Comparison of ENCODE assay signal across 10 cellular contexts in genomic region chr11:15852179-15852578, GRCh38.
DNase-seq lines count a peak whose midpoint lies in the region; ATAC-seq, FAIRE-seq and TF ChIP-seq lines count a peak whose summit lies in the region.
"Had no signal": no experiment of that assay in that cellular context is flagged by ENCODE, and none has a peak within 500 bp of the region (broad histone marks: within the 10 kb centered on the region; RNA-seq: fewer than 3 reads in every experiment).

No MANE protein-coding gene starts in this region.

- H3K9me2 ChIP-seq in SU-DHL-6 (replicated peaks; ENCODE audit: insufficient read depth, low read length): no peaks in the 10 kb centered on the region

- H4K20me1 ChIP-seq in SU-DHL-6 (ENCODE audit: low read depth, low read length): no peaks in the 10 kb centered on the region

- TF ChIP-seq RAD21 in A549 (conservative IDR thresholded peaks at IDR 0.05 in 1 of 2, IDR thresholded peaks at IDR 0.05 in 1 of 2): peak; percentile 50 to 64; a peak in 4 of 5 replicates

- TF ChIP-seq EP300 in A549 (IDR thresholded peaks at IDR 0.05): no peak

- DNase-seq in A549 (ENCODE audit: low read depth in 1 of 2, low spot score in 1 of 2) (peak in 1 of 2 experiments; percentile 27), right atrium auricular region (ENCODE audit: low spot score) (no peak), GDM1 (lab: John Stamatoyannopoulos, UW) (no peak)
- no peak for DNase-seq in stimulated activated naive CD4-positive, alpha-beta T cell treated with Interleukin-2 at 50 U/mL for 16 hours (lab: John Stamatoyannopoulos, UW)
- DNase-seq in activated CD8-positive, alpha-beta memory T cell treated with anti-CD3 and anti-CD28 coated beads, Interleukin-2, amount 50 U/mL, for 4 hours: no peak
- DNase-seq: activated naive CD4-positive, alpha-beta T cell treated with anti-CD3 and anti-CD28 coated beads, Interleukin-2, amount 50 U/mL, for 16 hours had no signal

- POLR2A ChIA-PET in A549 (lab: Yijun Ruan, JAX): no interaction called here

- no peak overlapping the region for H2AFZ ChIP-seq in SU-DHL-6 (ENCODE audit: low read depth, low read length, severe bottlenecking)

- peak; percentile 43 for TF ChIP-seq CTCF in A549 (IDR thresholded peaks at IDR 0.05)
- peak; percentile 18; the same call in 1 of the 2 replicates for TF ChIP-seq CTCF in GM12875 (IDR thresholded peaks at IDR 0.05; ENCODE audit: borderline replicate concordance, insufficient read depth, low read depth, low read length)
- peak; percentile 38 for TF ChIP-seq CTCF in SU-DHL-6 (IDR thresholded peaks at IDR 0.05; ENCODE audit: insufficient read depth, low read length, poor library complexity, severe bottlenecking)
- TF ChIP-seq CTCF in right atrium auricular region (IDR thresholded peaks at IDR 0.05): peak; percentile 21 to 51

- WGBS in A549 (ENCODE audit: missing lambda C conversion rate): 12% methylated on average over 3 of the region's 3 CpGs

- H3K27me3 ChIP-seq in SU-DHL-6 (ENCODE audit: low read length) (no peaks in the 10 kb centered on the region), right atrium auricular region (no peaks in the 10 kb centered on the region)

- TF ChIP-seq POLR2A in A549 (IDR thresholded peaks at IDR 0.05; ENCODE audit: low read length) (no peak), GM18505 (IDR thresholded peaks at IDR 0.05; ENCODE audit: borderline replicate concordance, extremely low read depth, insufficient read depth, insufficient read length) (no peak)

- no peak overlapping the region for H3K4me2 ChIP-seq in A549
- no peak overlapping the region for H3K4me2 ChIP-seq in SU-DHL-6 (ENCODE audit: low read depth, low read length, poor library complexity, severe bottlenecking)

- CTCF ChIA-PET in A549 (lab: Yijun Ruan, JAX): interaction anchor here (0.7 to 1.4 kb wide), 3 partner anchors 19 to 761 kb away, joined by 3 to 11 read pairs (median 3); no protein-coding TSS in a partner anchor

- ATAC-seq in A549 (0 out of 6 replicates have a peak, but pooled peaks of 1 of the 2 experiments have one; percentile 39), GM18505 (IDR thresholded peaks at IDR 0.05; ENCODE audit: unreplicated experiment) (no peak)
- ATAC-seq: left colon had no signal

- H3K27ac ChIP-seq in A549: no peak overlapping the region
- no peak overlapping the region for H3K27ac ChIP-seq in SU-DHL-6 (ENCODE audit: low read depth, low read length)
- no peak overlapping the region for H3K27ac ChIP-seq in right atrium auricular region

- H3K4me1 ChIP-seq in A549 (no peaks in the 10 kb centered on the region), right atrium auricular region (peaks cover 0 to 30% of the 10 kb centered on the region in 2 donors)

- H3F3A ChIP-seq in SU-DHL-6 (ENCODE audit: insufficient read depth): no peaks in the 10 kb centered on the region

- H3K4me3 ChIP-seq in A549 (no peak overlapping the region), GM12875 (ENCODE audit: low read depth, low read length) (no peak overlapping the region), SU-DHL-6 (ENCODE audit: insufficient read depth, low read length, poor library complexity, severe bottlenecking) (no peak overlapping the region), right atrium auricular region (no peak overlapping the region)

- FAIRE-seq in A549 (lab: Jason Lieb, UNC): no peak

- H3K9me3 ChIP-seq in A549 (no peaks in the 10 kb centered on the region), SU-DHL-6 (ENCODE audit: insufficient read depth, low read length) (no peaks in the 10 kb centered on the region), right atrium auricular region (no peaks in the 10 kb centered on the region)

- H3K36me3 ChIP-seq in SU-DHL-6 (ENCODE audit: low read length) (no peaks in the 10 kb centered on the region), right atrium auricular region (no peaks in the 10 kb centered on the region)

- H3K9ac ChIP-seq in SU-DHL-6 (ENCODE audit: low read length): no peak overlapping the region

- H3K79me2 ChIP-seq in SU-DHL-6 (ENCODE audit: insufficient read depth, low read length): no peaks in the 10 kb centered on the region

TF ChIP-seq in A549, 52 proteins besides CTCF, POLR2A, EP300 and RAD21:
- TF ChIP-seq RCOR1 (IDR thresholded peaks at IDR 0.05; ENCODE audit: low read depth, low read length) (no peak), SMC3 (IDR thresholded peaks at IDR 0.05) (peak; percentile 49; the same call in 2 of the 3 replicates)
